In genomic region chrX:78839711-78840110, GRCh38 we compare ENCODE assay signal across 19 cellular contexts.
"Had no signal": no experiment of that assay in that cellular context is flagged by ENCODE, and none has a peak within 500 bp of the region (broad histone marks: within the 10 kb centered on the region; RNA-seq: fewer than 3 reads in every experiment).

No MANE protein-coding gene starts in this region.

- H3K36me3 ChIP-seq: lower lobe of right lung, neutrophil, pancreas, right lobe of liver, suprapubic skin had no signal

- H3K4me1 ChIP-seq: lower lobe of right lung, pancreas, right lobe of liver, suprapubic skin had no signal

- H3K9me3 ChIP-seq: lower lobe of right lung, mucosa of descending colon, neutrophil, pancreas, right lobe of liver, suprapubic skin had no signal

- H3K27ac ChIP-seq: coronary artery, lower lobe of right lung, neutrophil, pancreas, right lobe of liver, suprapubic skin had no signal

- ATAC-seq: left ventricle myocardium superior; lower lobe of right lung; mucosa of descending colon; natural killer cell treated with Interleukin-12 subunit alpha and Interleukin-12 subunit beta and Interleukin-15 and Interleukin-18, amount 100 ng/mL, for 72 hours; pancreas; right lobe of liver; stimulated activated naive B cell treated with anti-CD40 and anti-IgM and Interleukin-4, amounts not matched to agents 10 μg/mL and 1 μg/mL and 100 μg/mL, for 72 hours; stimulated activated naive CD8-positive, alpha-beta T cell treated with anti-CD3 and anti-CD28 coated beads, Interleukin-15, amount 100 ng/mL, for 72 hours had no signal

- DNase-seq: dermis blood vessel endothelial cell; effector memory CD4-positive, alpha-beta T cell; hypothalamus; immature natural killer cell; left ventricle myocardium superior; lower lobe of right lung; mucosa of descending colon; naive B cell; pancreas; right lobe of liver; small intestine; stimulated activated CD4-positive, alpha-beta T cell treated with anti-CD3 and anti-CD28 coated beads, Interleukin-15, amount 100 ng/mL, for 24 hours; stimulated activated CD4-positive, alpha-beta T cell treated with anti-CD3 and anti-CD28 coated beads, Interleukin-2, amount 100 ng/mL, for 48 hours; stimulated activated naive B cell treated with anti-CD40 and anti-IgM and Interleukin-4, amounts not matched to agents 10 μg/mL and 1 μg/mL and 100 μg/mL, for 72 hours; stimulated activated naive CD8-positive, alpha-beta T cell treated with anti-CD3 and anti-CD28 coated beads, Interleukin-15, amount 100 ng/mL, for 72 hours had no signal

- H3K27me3 ChIP-seq: neutrophil, suprapubic skin had no signal

- H3K4me3 ChIP-seq: coronary artery, lower lobe of right lung, mucosa of descending colon, pancreas, right lobe of liver, suprapubic skin had no signal
